22 cellular contexts compared by ENCODE assay signal in genomic region chr4:110124721-110125120, GRCh38.
A peak's percentile ranks its signal among the peaks of the same experiment; 100 is the strongest.
DNase-seq lines count a peak whose midpoint lies in the region; ATAC-seq and TF ChIP-seq lines count a peak whose summit lies in the region.
"Had no signal": no experiment of that assay in that cellular context is flagged by ENCODE, and none has a peak within 500 bp of the region (broad histone marks: within the 10 kb centered on the region; RNA-seq: fewer than 3 reads in every experiment).

No MANE protein-coding gene starts in this region.

- peak; percentile 66 for ATAC-seq in GM18499 (IDR thresholded peaks at IDR 0.05; ENCODE audit: insufficient read depth, unreplicated experiment)
- peak; percentile 74 for ATAC-seq in GM19395 (IDR thresholded peaks at IDR 0.05; ENCODE audit: unreplicated experiment)
- peak; percentile 83 for ATAC-seq in HG02870 (IDR thresholded peaks at IDR 0.05; ENCODE audit: unreplicated experiment)
- no peak for ATAC-seq in HG03439 (IDR thresholded peaks at IDR 0.05; ENCODE audit: unreplicated experiment)
- ATAC-seq in CD8-positive, alpha-beta T cell: no peak
- ATAC-seq: foreskin keratinocyte, pancreas had no signal

- peaks cover 4% of the 10 kb centered on the region for H3K4me1 ChIP-seq in SJCRH30
- no peaks in the 10 kb centered on the region for H3K4me1 ChIP-seq in CD8-positive, alpha-beta T cell (ENCODE audit: insufficient read depth, low read length)
- H3K4me1 ChIP-seq: pancreas had no signal

- no peaks in the 10 kb centered on the region for H3K36me3 ChIP-seq in SJCRH30
- H3K36me3 ChIP-seq in CD8-positive, alpha-beta T cell (ENCODE audit: insufficient read depth, low read length): no peaks in the 10 kb centered on the region
- H3K36me3 ChIP-seq: pancreas, upper lobe of left lung had no signal

- TF ChIP-seq CTCF in astrocyte of the cerebellum (IDR thresholded peaks at IDR 0.05; ENCODE audit: low read depth, low read length, missing control alignments): no peak
- no peak for TF ChIP-seq CTCF in CD8-positive, alpha-beta T cell (IDR thresholded peaks at IDR 0.05)

- CTCF ChIA-PET in CD8-positive, alpha-beta T cell (lab: Charles Lee): no interaction called here

- no peak overlapping the region for H3K27ac Mint-ChIP-seq in CD8-positive, alpha-beta T cell
- H3K27ac Mint-ChIP-seq: activated naive CD8-positive, alpha-beta T cell treated with anti-CD3 and anti-CD28 coated beads, Interleukin-2, amount 10 ng/mL, durations not matched to agents 7 days and 5 days; T-helper 2 cell treated with Interferon-gamma antibody and Interleukin-4, amounts not matched to agents 5 μg/mL and 100 μg/mL, for 36 hours had no signal

- POLR2A ChIA-PET in CD8-positive, alpha-beta T cell (lab: Charles Lee): no interaction called here

- no peak overlapping the region for H3K4me3 Mint-ChIP-seq in CD8-positive, alpha-beta T cell
- H3K4me3 Mint-ChIP-seq: activated naive CD8-positive, alpha-beta T cell treated with anti-CD3 and anti-CD28 coated beads, Interleukin-2, amount 10 ng/mL, durations not matched to agents 7 days and 5 days; CD4-positive, CD25-positive, alpha-beta regulatory T cell; T-helper 2 cell treated with Interferon-gamma antibody and Interleukin-4, amounts not matched to agents 5 μg/mL and 100 μg/mL, for 36 hours had no signal

- peaks cover 4% of the 10 kb centered on the region for H3K4me1 Mint-ChIP-seq in CD8-positive, alpha-beta T cell (ENCODE audit: low read depth)

- no peaks in the 10 kb centered on the region for H3K9me3 ChIP-seq in SJCRH30 (replicated peaks)
- H3K9me3 ChIP-seq in CD8-positive, alpha-beta T cell (ENCODE audit: low read length): no peaks in the 10 kb centered on the region
- H3K9me3 ChIP-seq: pancreas, upper lobe of left lung had no signal

- intact Hi-C loops in CD8-positive, alpha-beta T cell (cut with DNase I, micrococcal nuclease): no loop called here

- no peaks in the 10 kb centered on the region for H3K27me3 Mint-ChIP-seq in CD8-positive, alpha-beta T cell (ENCODE audit: low read depth)
- H3K27me3 Mint-ChIP-seq: CD4-positive, CD25-positive, alpha-beta regulatory T cell had no signal

- H3K27ac ChIP-seq in SJCRH30: no peak overlapping the region
- no peak overlapping the region for H3K27ac ChIP-seq in CD8-positive, alpha-beta T cell (ENCODE audit: low read depth, low read length)
- H3K27ac ChIP-seq: foreskin keratinocyte, KMS-11, pancreas, PC-9, upper lobe of left lung had no signal

- H3K27me3 ChIP-seq in SJCRH30: no peaks in the 10 kb centered on the region
- H3K27me3 ChIP-seq in CD8-positive, alpha-beta T cell (ENCODE audit: insufficient read depth, low read length): no peaks in the 10 kb centered on the region
- H3K27me3 ChIP-seq: foreskin keratinocyte, pancreas, upper lobe of left lung had no signal

- H3K4me3 ChIP-seq in astrocyte of the cerebellum (ENCODE audit: low read depth, low read length): no peak overlapping the region
- no peak overlapping the region for H3K4me3 ChIP-seq in SJCRH30
- no peak overlapping the region for H3K4me3 ChIP-seq in CD8-positive, alpha-beta T cell (ENCODE audit: low read depth, low read length)
- H3K4me3 ChIP-seq: pancreas, PC-9, upper lobe of left lung had no signal

- DNase-seq in astrocyte of the cerebellum (ENCODE audit: low read depth): peak; percentile 26
- no peak for DNase-seq in hepatic stellate cell (ENCODE audit: low spot score)
- no peak for DNase-seq in SJCRH30
- DNase-seq in CD8-positive, alpha-beta T cell: no peak
- DNase-seq: ACHN; activated naive CD8-positive, alpha-beta T cell treated with anti-CD3 and anti-CD28 coated beads, Interleukin-2, amount 10 ng/mL, durations not matched to agents 7 days and 5 days; CD4-positive, CD25-positive, alpha-beta regulatory T cell; DMS53; foreskin keratinocyte; hypothalamus; mammary epithelial cell; NCI-H1105 treated with DMSO at 0.1 percent for 48 hours; pancreas; PC-9; stimulated activated CD4-positive, alpha-beta T cell treated with anti-CD3 and anti-CD28 coated beads, Interleukin-2, amount 100 ng/mL, for 24 hours; upper lobe of left lung had no signal

- H3K36me3 Mint-ChIP-seq in CD8-positive, alpha-beta T cell: no peaks in the 10 kb centered on the region

- H3K9me3 Mint-ChIP-seq in CD8-positive, alpha-beta T cell: no peaks in the 10 kb centered on the region
- H3K9me3 Mint-ChIP-seq: T-helper 2 cell treated with Interferon-gamma antibody and Interleukin-4, amounts not matched to agents 5 μg/mL and 100 μg/mL, for 36 hours had no signal

- in situ Hi-C loops in astrocyte of the cerebellum (cut with HindIII; ENCODE audit: low sequenced_read_pairs): no loop called here

Comparison
In these comparisons a context has a peak if more than half of its experiments do, and no peak if none do; other contexts are left out.
1. ATAC-seq: peak in GM18499 (single experiment), GM19395 (single experiment) and HG02870 (single experiment); none in HG03439 (single experiment) and CD8-positive, alpha-beta T cell (single experiment).